Comparison of ENCODE assay signal across 8 cellular contexts in the genomic region with DNA sequence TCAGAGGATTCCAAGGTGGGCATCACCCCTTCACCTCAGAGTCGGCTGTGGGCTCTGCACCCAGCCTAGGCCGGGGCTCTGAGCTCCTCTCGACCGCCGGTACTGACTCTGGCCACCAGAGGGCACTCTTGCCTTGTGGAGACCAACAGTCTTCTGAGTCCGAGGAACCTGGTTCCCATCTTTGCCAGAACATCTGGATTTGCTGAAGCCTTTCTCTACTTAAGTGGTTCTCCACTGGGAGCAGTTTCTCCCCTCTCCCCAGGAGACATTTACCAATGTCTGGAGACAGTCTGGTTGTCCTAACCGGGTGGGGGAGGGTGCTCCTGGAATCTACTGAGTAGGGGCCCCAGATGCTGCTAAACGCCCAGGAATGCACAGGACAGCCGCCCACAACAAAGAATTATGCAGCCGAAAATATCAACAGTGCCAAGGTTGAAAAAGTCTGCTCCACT. TPM values are rescaled to one million over a fixed set of nuclear protein-coding genes. Genes with fewer than 3 reads are reported as not detected.
A peak's percentile ranks its signal among the peaks of the same experiment; 100 is the strongest.
DNase-seq lines count a peak whose midpoint lies in the region; ATAC-seq and TF ChIP-seq lines count a peak whose summit lies in the region.

No MANE protein-coding gene starts in this region.

- peak overlapping the region; percentile 48 to 74 for H3K27ac ChIP-seq in breast epithelium

- H3K9me3 Mint-ChIP-seq in activated B cell treated with CpG ODN at 0.5 μM for 24 hours = no peaks in the 10 kb centered on the region

- POLR2A ChIA-PET in activated B cell treated with CpG ODN at 0.5 μM for 24 hours (lab: Charles Lee) = interaction anchor here (0.6 to 1.0 kb wide), 2 partner anchors 66 to 202 kb away, joined by 4 to 10 read pairs; no protein-coding TSS in a partner anchor

- no peaks in the 10 kb centered on the region for H3K27me3 ChIP-seq in breast epithelium

- H3K4me1 ChIP-seq in breast epithelium = peaks cover 0 to 14% of the 10 kb centered on the region in 2 donors

- no peak overlapping the region for H3K27ac Mint-ChIP-seq in activated B cell treated with CpG ODN at 0.5 μM for 24 hours

- CTCF ChIA-PET in activated B cell treated with CpG ODN at 0.5 μM for 24 hours (lab: Charles Lee) = interaction anchor here (0.6 to 6.9 kb wide), 26 partner anchors 8 to 1838 kb away, joined by 3 to 388 read pairs (median 4); partner anchors contain the start of genes ETV3 and ETV3L

- no peaks in the 10 kb centered on the region for H3K36me3 Mint-ChIP-seq in activated B cell treated with CpG ODN at 0.5 μM for 24 hours (ENCODE audit: low read depth)

- DNase-seq in AG08396 (ENCODE audit: low spot score) (peak; percentile 90), NCI-H2196 treated with DMSO at 0.1 percent for 48 hours (lab: John Stamatoyannopoulos, UW; ENCODE audit: unreplicated experiment) (peak; percentile 37), activated B cell treated with CpG ODN at 0.5 μM for 24 hours (peak; percentile 75), breast epithelium (ENCODE audit: low spot score in 2 of 2) (peak; percentile 80 to 87), iris pigment epithelial cell (ENCODE audit: low read depth) (peak; percentile 76)
- peak; percentile 67 to 78 for DNase-seq in stimulated activated CD4-positive, alpha-beta T cell treated with anti-CD3 and anti-CD28 coated beads, Interleukin-15, amount 100 ng/mL, for 1 hour (ENCODE audit: low read depth in 1 of 2, low spot score in 1 of 2)

- H3K9me3 ChIP-seq in breast epithelium = no peaks in the 10 kb centered on the region

- no peak for TF ChIP-seq POLR2A in breast epithelium (IDR thresholded peaks at IDR 0.05)

- H3K27me3 Mint-ChIP-seq in activated B cell treated with CpG ODN at 0.5 μM for 24 hours = peaks cover 11% of the 10 kb centered on the region

- TF ChIP-seq CTCF in activated B cell treated with CpG ODN at 0.5 μM for 24 hours (IDR thresholded peaks at IDR 0.05) (peak; percentile 53), breast epithelium (IDR thresholded peaks at IDR 0.05) (peak; percentile 91 to 95 (median 93))

- H3K4me3 Mint-ChIP-seq in activated B cell treated with CpG ODN at 0.5 μM for 24 hours = no peak overlapping the region

- H3K4me1 Mint-ChIP-seq in activated B cell treated with CpG ODN at 0.5 μM for 24 hours = no peaks in the 10 kb centered on the region

- ATAC-seq in GM19455 (IDR thresholded peaks at IDR 0.05; ENCODE audit: unreplicated experiment) = peak; percentile 63
- peak; percentile 91 for ATAC-seq in activated B cell treated with CpG ODN at 0.5 μM for 24 hours (ENCODE audit: low read depth)
- no peak for ATAC-seq in GM21723 (IDR thresholded peaks at IDR 0.05; ENCODE audit: unreplicated experiment)

- no peak overlapping the region for H3K4me3 ChIP-seq in breast epithelium

- no peaks in the 10 kb centered on the region for H3K36me3 ChIP-seq in breast epithelium

- intact Hi-C loops in activated B cell treated with CpG ODN at 0.5 μM for 24 hours (cut with micrococcal nuclease) (loop anchor here (1.0 to 2.0 kb wide), 2 partner anchors 66 to 407 kb away; no protein-coding TSS in a partner anchor), breast epithelium (cut with DNase I; ENCODE audit: low total_unique reads) (loop anchor here (5.0 kb wide), 1 partner anchor 57 kb away; no protein-coding TSS in a partner anchor)

RNA-seq across cellular contexts. Expression of gene ETV3L, which starts 9.4 kb away (rescaled TPM):
- total RNA-seq in activated B cell treated with CpG ODN at 0.5 μM for 24 hours (0.29 TPM in 1 of 2 replicates, not detected in the other), breast epithelium (not detected)

RNA-seq across cellular contexts. Expression of gene ARHGEF11, which starts 44.7 kb away (rescaled TPM):
- total RNA-seq in activated B cell treated with CpG ODN at 0.5 μM for 24 hours = 0.95 and 1.8 TPM in 2 replicates
- 10 to 100 TPM; 31.1 to 50.4 (median 33.1) TPM for total RNA-seq in breast epithelium

RNA-seq across cellular contexts. Expression of gene ETV3, which starts 48.0 kb away (rescaled TPM):
- 26.6 and 31.3 TPM in 2 replicates for total RNA-seq in activated B cell treated with CpG ODN at 0.5 μM for 24 hours
- total RNA-seq in breast epithelium = 10 to 100 TPM; 20.0 to 28.0 (median 22.0) TPM

Comparison
In these comparisons a context has a peak if more than half of its experiments do, and no peak if none do; other contexts are left out.
1. DNase-seq: peak in every context shown above with its lines; median percentile 90 in AG08396; 84 in breast epithelium; 76 in iris pigment epithelial cell; 75 in activated B cell treated with CpG ODN at 0.5 μM for 24 hours; 72 in stimulated activated CD4-positive, alpha-beta T cell treated with anti-CD3 and anti-CD28 coated beads, Interleukin-15, amount 100 ng/mL, for 1 hour; 37 in NCI-H2196 treated with DMSO at 0.1 percent for 48 hours.
2. RNA of gene ARHGEF11, which starts 44.7 kb away (total RNA-seq): 31.1 to 50.4 TPM in breast epithelium; 0.95 to 1.8 TPM in activated B cell treated with CpG ODN at 0.5 μM for 24 hours; every median in the first group is over 10 times any median in the second.